ENCODE assay signal across 8 cellular contexts in genomic region chr10:132536964-132537712, GRCh38. TPM values are rescaled to one million over a fixed set of nuclear protein-coding genes. Genes with fewer than 3 reads are reported as not detected.
DNase-seq lines count a peak whose midpoint lies in the region; ATAC-seq and TF ChIP-seq lines count a peak whose summit lies in the region.

No MANE protein-coding gene starts in this region.

- POLR2A ChIA-PET in Panc1 (lab: Charles Lee), result interaction anchor here (0.6 kb wide), 1 partner anchor 604 kb away, joined by 3 read pairs; no protein-coding TSS in a partner anchor
- POLR2A ChIA-PET in naive thymus-derived CD4-positive, alpha-beta T cell (lab: Charles Lee), result interaction anchor here (1.5 kb wide), 1 partner anchor 78 kb away, joined by 4 read pairs; no protein-coding TSS in a partner anchor

- peak; percentile 37; the same call in 1 of the 2 replicates for TF ChIP-seq RAD21 in Ishikawa (IDR thresholded peaks at IDR 0.05; ENCODE audit: low read depth)

- H3K9me3 ChIP-seq in Panc1 (ENCODE audit: control insufficient read depth, insufficient read depth, low read depth, low read length), result no peaks in the 10 kb centered on the region; the same call in 1 of the 2 replicates
- H3K9me3 ChIP-seq in naive thymus-derived CD4-positive, alpha-beta T cell (ENCODE audit: control insufficient read depth in 2 of 3, low read length in 3 of 3), result no peaks in the 10 kb centered on the region

- peaks cover 7% of the 10 kb centered on the region for H3K27me3 Mint-ChIP-seq in activated T-helper 1 cell treated with anti-CD3 and anti-CD28 coated beads, Interleukin-12 subunit alpha, Interleukin-12 subunit beta, Interleukin-2, Interleukin-4 antibody, amounts not matched to agents 30 ng/mL and 10 ng/mL and 1 ng/mL, durations not matched to agents 14 hours and 24 hours and 36 hours (ENCODE audit: insufficient read depth)
- H3K27me3 Mint-ChIP-seq in naive thymus-derived CD4-positive, alpha-beta T cell, result peaks cover 0 to 27% (median 0%) of the 10 kb centered on the region in 5 donors
- no peaks in the 10 kb centered on the region for H3K27me3 Mint-ChIP-seq in stimulated activated memory B cell treated with anti-CD40 and anti-IgM and Interleukin-4, amounts not matched to agents 10 μg/mL and 1 μg/mL and 100 μg/mL, for 72 hours

- no peaks in the 10 kb centered on the region for H3K27me3 ChIP-seq in Panc1 (ENCODE audit: control insufficient read depth, insufficient read depth, low read length)
- no peaks in the 10 kb centered on the region for H3K27me3 ChIP-seq in naive thymus-derived CD4-positive, alpha-beta T cell (ENCODE audit: control insufficient read depth in 2 of 2, insufficient read depth in 2 of 2, low read length in 2 of 2)

- H3K36me3 Mint-ChIP-seq in activated T-helper 1 cell treated with anti-CD3 and anti-CD28 coated beads, Interleukin-12 subunit alpha, Interleukin-12 subunit beta, Interleukin-2, Interleukin-4 antibody, amounts not matched to agents 30 ng/mL and 10 ng/mL and 1 ng/mL, durations not matched to agents 14 hours and 24 hours and 36 hours (ENCODE audit: low read depth), result peaks cover 2% of the 10 kb centered on the region
- H3K36me3 Mint-ChIP-seq in naive thymus-derived CD4-positive, alpha-beta T cell, result peaks cover 0 to 5% (median 0%) of the 10 kb centered on the region in 5 donors
- H3K36me3 Mint-ChIP-seq in stimulated activated memory B cell treated with anti-CD40 and anti-IgM and Interleukin-4, amounts not matched to agents 10 μg/mL and 1 μg/mL and 100 μg/mL, for 72 hours, result peaks cover 5% of the 10 kb centered on the region

- peak overlapping the region; percentile 83 for H3K27ac ChIP-seq in Panc1 (ENCODE audit: low read length)
- H3K27ac ChIP-seq in naive thymus-derived CD4-positive, alpha-beta T cell (ENCODE audit: low read depth, low read length), result peak overlapping the region; percentile 81

- H3K9me3 Mint-ChIP-seq in activated T-helper 1 cell treated with anti-CD3 and anti-CD28 coated beads, Interleukin-12 subunit alpha, Interleukin-12 subunit beta, Interleukin-2, Interleukin-4 antibody, amounts not matched to agents 30 ng/mL and 10 ng/mL and 1 ng/mL, durations not matched to agents 14 hours and 24 hours and 36 hours, result peaks cover 3% of the 10 kb centered on the region
- H3K9me3 Mint-ChIP-seq in naive thymus-derived CD4-positive, alpha-beta T cell, result peaks cover 0 to 4% (median 0%) of the 10 kb centered on the region in 11 donors
- H3K9me3 Mint-ChIP-seq in stimulated activated memory B cell treated with anti-CD40 and anti-IgM and Interleukin-4, amounts not matched to agents 10 μg/mL and 1 μg/mL and 100 μg/mL, for 72 hours, result no peaks in the 10 kb centered on the region

- in situ Hi-C loops in Panc1 (cut with HindIII; ENCODE audit: low pct_unique_long_range_greater_than_20kb, low sequenced_read_pairs), result no loop called here

- no TSS peak for BruUV-seq in Panc1 (replicated peaks; lab: Mats Ljungman, UMichigan)

- H3K36me3 ChIP-seq in Panc1 (ENCODE audit: control insufficient read depth, insufficient read depth, low read length), result no peaks in the 10 kb centered on the region
- no peaks in the 10 kb centered on the region for H3K36me3 ChIP-seq in naive thymus-derived CD4-positive, alpha-beta T cell (ENCODE audit: control insufficient read depth in 2 of 3, insufficient read depth in 3 of 3, low read length in 3 of 3)

- H3K27ac Mint-ChIP-seq in activated T-helper 1 cell treated with anti-CD3 and anti-CD28 coated beads, Interleukin-12 subunit alpha, Interleukin-12 subunit beta, Interleukin-2, Interleukin-4 antibody, amounts not matched to agents 30 ng/mL and 10 ng/mL and 1 ng/mL, durations not matched to agents 14 hours and 24 hours and 36 hours, result no peak overlapping the region
- peak overlapping the region in 3 of 9 donors; percentile 72 to 78 (median 76) for H3K27ac Mint-ChIP-seq in naive thymus-derived CD4-positive, alpha-beta T cell
- peak overlapping the region; percentile 51 for H3K27ac Mint-ChIP-seq in stimulated activated memory B cell treated with anti-CD40 and anti-IgM and Interleukin-4, amounts not matched to agents 10 μg/mL and 1 μg/mL and 100 μg/mL, for 72 hours

- peaks cover 75% of the 10 kb centered on the region for H3K4me1 ChIP-seq in Panc1 (ENCODE audit: control insufficient read depth, insufficient read depth, low read length)
- H3K4me1 ChIP-seq in naive thymus-derived CD4-positive, alpha-beta T cell (ENCODE audit: control insufficient read depth in 2 of 2, insufficient read depth in 2 of 2, low read length in 2 of 2), result peaks cover 11 to 41% of the 10 kb centered on the region in 2 donors

- DNase-seq in DMS53 treated with DMSO at 0.1 percent for 48 hours (lab: John Stamatoyannopoulos, UW; ENCODE audit: unreplicated experiment) (peak; percentile 92), Panc1 (ENCODE audit: low read depth, low spot score) (peak; percentile 82), fibroblast of gingiva (ENCODE audit: low read depth) (peak; percentile 99)
- peak; percentile 100 for DNase-seq in activated T-helper 1 cell treated with anti-CD3 and anti-CD28 coated beads, Interleukin-12 subunit alpha, Interleukin-12 subunit beta, Interleukin-2, Interleukin-4 antibody, amounts not matched to agents 30 ng/mL and 10 ng/mL and 1 ng/mL, durations not matched to agents 14 hours and 24 hours and 36 hours (ENCODE audit: low spot score)
- peak; percentile 100 for DNase-seq in naive thymus-derived CD4-positive, alpha-beta T cell

- ATAC-seq in GM21619 (IDR thresholded peaks at IDR 0.05; ENCODE audit: unreplicated experiment), result peak; percentile 81
- peak; percentile 87 for ATAC-seq in Panc1
- peak; percentile 94 for ATAC-seq in naive thymus-derived CD4-positive, alpha-beta T cell
- peak; percentile 96 for ATAC-seq in stimulated activated memory B cell treated with anti-CD40 and anti-IgM and Interleukin-4, amounts not matched to agents 10 μg/mL and 1 μg/mL and 100 μg/mL, for 72 hours

- H3K4me3 ChIP-seq in Panc1 (ENCODE audit: low read depth in 2 of 2, low read length in 2 of 2), result peak overlapping the region; percentile 66 to 73
- peak overlapping the region; percentile 57 for H3K4me3 ChIP-seq in naive thymus-derived CD4-positive, alpha-beta T cell (ENCODE audit: low read length)

- H3K4me1 Mint-ChIP-seq in activated T-helper 1 cell treated with anti-CD3 and anti-CD28 coated beads, Interleukin-12 subunit alpha, Interleukin-12 subunit beta, Interleukin-2, Interleukin-4 antibody, amounts not matched to agents 30 ng/mL and 10 ng/mL and 1 ng/mL, durations not matched to agents 14 hours and 24 hours and 36 hours (ENCODE audit: low read depth), result peaks cover 42% of the 10 kb centered on the region
- peaks cover 33 to 53% (median 42%) of the 10 kb centered on the region in 7 donors for H3K4me1 Mint-ChIP-seq in naive thymus-derived CD4-positive, alpha-beta T cell
- peaks cover 62% of the 10 kb centered on the region for H3K4me1 Mint-ChIP-seq in stimulated activated memory B cell treated with anti-CD40 and anti-IgM and Interleukin-4, amounts not matched to agents 10 μg/mL and 1 μg/mL and 100 μg/mL, for 72 hours

- intact Hi-C loops in Panc1 (cut with micrococcal nuclease; ENCODE audit: unreplicated experiment), result loop anchor here (2.0 kb wide), 1 partner anchor 78 kb away; no protein-coding TSS in a partner anchor
- intact Hi-C loops in activated T-helper 1 cell treated with anti-CD3 and anti-CD28 coated beads, Interleukin-12 subunit alpha, Interleukin-12 subunit beta, Interleukin-2, Interleukin-4 antibody, amounts not matched to agents 30 ng/mL and 10 ng/mL and 1 ng/mL, durations not matched to agents 14 hours and 24 hours and 36 hours (cut with micrococcal nuclease), result loop anchor here (1.0 to 5.0 kb wide), 15 partner anchors 66 to 855 kb away; partner anchors contain the start of genes DPYSL4, LRRC27, MTG1 and PAOX
- intact Hi-C loops in naive thymus-derived CD4-positive, alpha-beta T cell (cut with micrococcal nuclease), result loop anchor here (1.0 to 10.0 kb wide), 25 partner anchors 14 to 855 kb away; partner anchors contain the start of genes DPYSL4 (in 2 of the 2), LRRC27 (in 2 of the 2), PAOX (in 2 of the 2) and ECHS1 (in 1 of the 2)

- H3K4me3 Mint-ChIP-seq in activated T-helper 1 cell treated with anti-CD3 and anti-CD28 coated beads, Interleukin-12 subunit alpha, Interleukin-12 subunit beta, Interleukin-2, Interleukin-4 antibody, amounts not matched to agents 30 ng/mL and 10 ng/mL and 1 ng/mL, durations not matched to agents 14 hours and 24 hours and 36 hours, result peak overlapping the region; percentile 70
- peak overlapping the region; percentile 66 to 98 (median 78) for H3K4me3 Mint-ChIP-seq in naive thymus-derived CD4-positive, alpha-beta T cell
- peak overlapping the region; percentile 65 for H3K4me3 Mint-ChIP-seq in stimulated activated memory B cell treated with anti-CD40 and anti-IgM and Interleukin-4, amounts not matched to agents 10 μg/mL and 1 μg/mL and 100 μg/mL, for 72 hours

- CTCF ChIA-PET in Panc1 (lab: Charles Lee), result interaction anchor here (0.6 kb wide), 1 partner anchor 668 kb away, joined by 3 read pairs; no protein-coding TSS in a partner anchor
- CTCF ChIA-PET in naive thymus-derived CD4-positive, alpha-beta T cell (lab: Charles Lee), result no interaction called here

- TF ChIP-seq CTCF in Panc1 (IDR thresholded peaks at IDR 0.05), result peak; percentile 70; the same call in 1 of the 2 replicates

- TF ChIP-seq EP300 in Ishikawa (IDR thresholded peaks at IDR 0.05; ENCODE audit: borderline replicate concordance), result no peak

TF ChIP-seq in Ishikawa, 13 proteins besides CTCF, POLR2A, EP300 and RAD21 (continues in another document):
- peak; percentile 58 for TF ChIP-seq EGR1 (IDR thresholded peaks at IDR 0.05)

RNA-seq across cellular contexts. Expression of gene INPP5A, which starts 0.4 kb away (rescaled TPM):
- 60.0 TPM for total RNA-seq in Panc1 (2021; ENCODE audit: unreplicated experiment)
- polyA plus RNA-seq in Panc1 (2012; ENCODE audit: insufficient read length), result 78.4 TPM
- total RNA-seq in activated T-helper 1 cell treated with anti-CD3 and anti-CD28 coated beads, Interleukin-12 subunit alpha, Interleukin-12 subunit beta, Interleukin-2, Interleukin-4 antibody, amounts not matched to agents 30 ng/mL and 10 ng/mL and 1 ng/mL, durations not matched to agents 14 hours and 24 hours and 36 hours, result 11.1 and 13.4 TPM in 2 replicates
- 10 to 100 TPM; 15.5 to 30.7 (median 28.7) TPM for total RNA-seq in naive thymus-derived CD4-positive, alpha-beta T cell
- 1 to 10 TPM in 1 of 2 donors, under 1 TPM in 1; 0.97 to 2.0 TPM for polyA plus RNA-seq in naive thymus-derived CD4-positive, alpha-beta T cell

Comparison
In these comparisons a context has a peak if more than half of its experiments do, and no peak if none do; other contexts are left out.
1. Peak in every context shown above with its lines: DNase-seq, ATAC-seq, H3K4me3 ChIP-seq and H3K27ac ChIP-seq.